Comparison of ENCODE assay signal across 22 cellular contexts in the genomic region with DNA sequence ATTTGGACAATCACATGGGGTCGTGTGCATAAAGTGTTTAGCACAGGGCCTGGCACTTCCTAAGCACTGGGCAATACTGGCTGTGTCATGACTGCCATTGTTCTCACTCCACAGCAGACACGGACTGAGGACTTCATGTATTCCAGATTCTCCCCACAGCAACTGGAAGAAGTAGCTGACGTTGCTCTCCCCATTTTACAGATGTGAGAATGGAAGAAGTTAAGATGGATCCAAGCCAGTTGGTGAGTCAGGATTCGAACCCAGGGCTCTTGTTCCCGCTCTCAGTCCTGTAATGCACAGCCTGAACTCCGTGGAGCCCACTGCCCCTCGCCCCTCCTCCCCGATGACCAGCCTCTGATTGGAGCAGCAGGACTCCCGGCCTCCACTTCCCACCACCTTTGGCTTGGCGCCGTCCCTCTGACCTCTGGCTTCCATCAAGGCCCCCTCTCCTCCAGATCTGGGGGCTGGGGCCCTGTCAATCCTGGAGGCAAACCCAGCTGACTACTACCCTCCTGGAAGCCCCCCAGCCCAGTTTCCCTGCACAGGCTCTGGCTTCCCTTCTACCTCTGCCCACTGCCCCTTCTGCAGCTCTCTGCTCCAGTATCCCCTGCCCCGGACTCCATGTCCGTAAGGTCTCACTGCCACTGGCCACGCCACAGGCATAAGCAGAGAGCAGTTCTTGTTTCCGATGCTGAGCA. TPM values are rescaled to one million over a fixed set of nuclear protein-coding genes. Genes with fewer than 3 reads are reported as not detected.
DNase-seq lines count a peak whose midpoint lies in the region; ATAC-seq and TF ChIP-seq lines count a peak whose summit lies in the region.
"Had no signal": no experiment of that assay in that cellular context is flagged by ENCODE, and none has a peak within 500 bp of the region (broad histone marks: within the 10 kb centered on the region; RNA-seq: fewer than 3 reads in every experiment).

No MANE protein-coding gene starts in this region.

- TF ChIP-seq CTCF in CD8-positive, alpha-beta T cell (IDR thresholded peaks at IDR 0.05) = no peak
- no peak for TF ChIP-seq CTCF in nephron progenitor cell (IDR thresholded peaks at IDR 0.05)
- no peak for TF ChIP-seq CTCF in PC-3 (conservative IDR thresholded peaks at IDR 0.05; ENCODE audit: low read depth, low read length)
- TF ChIP-seq CTCF in Calu3 (IDR thresholded peaks at IDR 0.05; ENCODE audit: unreplicated experiment) = no peak

- H3K4me3 Mint-ChIP-seq in activated T-cell treated with anti-CD3 and anti-CD28 coated beads, Interleukin-2, amount 50 U/mL, for 24 hours = no peak overlapping the region
- no peak overlapping the region for H3K4me3 Mint-ChIP-seq in activated T-cell treated with anti-CD3 and anti-CD28 coated beads, Interleukin-2, amount 50 U/mL, for 72 hours
- no peak overlapping the region for H3K4me3 Mint-ChIP-seq in CD8-positive, alpha-beta T cell
- no peak overlapping the region for H3K4me3 Mint-ChIP-seq in central memory CD8-positive, alpha-beta T cell
- no peak overlapping the region for H3K4me3 Mint-ChIP-seq in nephron progenitor cell
- H3K4me3 Mint-ChIP-seq in Calu3 (ENCODE audit: low read depth, unreplicated experiment) = no peak overlapping the region
- H3K4me3 Mint-ChIP-seq: B cell had no signal

- no peaks in the 10 kb centered on the region for H3K27me3 Mint-ChIP-seq in activated T-cell treated with anti-CD3 and anti-CD28 coated beads, Interleukin-2, amount 50 U/mL, for 24 hours
- H3K27me3 Mint-ChIP-seq in activated T-cell treated with anti-CD3 and anti-CD28 coated beads, Interleukin-2, amount 50 U/mL, for 72 hours (ENCODE audit: low read depth) = no peaks in the 10 kb centered on the region
- no peaks in the 10 kb centered on the region for H3K27me3 Mint-ChIP-seq in CD8-positive, alpha-beta T cell (ENCODE audit: low read depth)
- H3K27me3 Mint-ChIP-seq in central memory CD8-positive, alpha-beta T cell = no peaks in the 10 kb centered on the region
- H3K27me3 Mint-ChIP-seq in nephron progenitor cell (ENCODE audit: low read depth, poor library complexity) = peaks cover 3% of the 10 kb centered on the region
- H3K27me3 Mint-ChIP-seq in Calu3 (ENCODE audit: unreplicated experiment) = peaks cover 3% of the 10 kb centered on the region
- H3K27me3 Mint-ChIP-seq: B cell had no signal

- BruUV-seq in PC-3 (replicated peaks; lab: Mats Ljungman, UMichigan) (no TSS peak), Calu3 (replicated peaks; lab: Mats Ljungman, UMichigan) (no TSS peak)

- H3K4me2 ChIP-seq in PC-3 (ENCODE audit: low read length) = no peak overlapping the region

- H3K4me3 ChIP-seq in CD8-positive, alpha-beta T cell (ENCODE audit: low read depth, low read length) = no peak overlapping the region
- no peak overlapping the region for H3K4me3 ChIP-seq in PC-3 (ENCODE audit: low read length)
- H3K4me3 ChIP-seq: GM23248 had no signal

- H3F3A ChIP-seq in PC-3 (ENCODE audit: low read length, unreplicated experiment) = no peaks in the 10 kb centered on the region

- H3K9me3 ChIP-seq in CD8-positive, alpha-beta T cell (ENCODE audit: low read length) = no peaks in the 10 kb centered on the region
- no peaks in the 10 kb centered on the region for H3K9me3 ChIP-seq in PC-3 (ENCODE audit: low read length)

- no peak for ATAC-seq in activated T-cell treated with anti-CD3 and anti-CD28 coated beads, Interleukin-2, amount 50 U/mL, for 72 hours (replicated peaks in 1 of 2)
- ATAC-seq in CD8-positive, alpha-beta T cell = no peak
- no peak for ATAC-seq in central memory CD8-positive, alpha-beta T cell (replicated peaks; ENCODE audit: extremely low read depth, poor library complexity, severe bottlenecking)
- no peak for ATAC-seq in PC-3
- ATAC-seq: HCT116 had no signal

- no peak overlapping the region for H3K9ac ChIP-seq in PC-3 (ENCODE audit: low read length)
- H3K9ac ChIP-seq: GM23248 had no signal

- no peaks in the 10 kb centered on the region for H4K20me1 ChIP-seq in PC-3 (ENCODE audit: low read length)

- CTCF ChIA-PET in CD8-positive, alpha-beta T cell (lab: Charles Lee) = interaction anchor here (1.0 to 2.5 kb wide), 3 partner anchors 51 to 80 kb away, joined by 3 to 11 read pairs (median 4); no protein-coding TSS in a partner anchor
- CTCF ChIA-PET in PC-3 (lab: Charles Lee) (no interaction called here), Calu3 (lab: Charles Lee) (interaction anchor here (0.5 to 0.9 kb wide), 3 partner anchors 14 to 88 kb away, joined by 3 to 4 read pairs (median 3); no protein-coding TSS in a partner anchor)

- H3K4me1 Mint-ChIP-seq in activated T-cell treated with anti-CD3 and anti-CD28 coated beads, Interleukin-2, amount 50 U/mL, for 24 hours (ENCODE audit: low read depth) = peaks cover 42% of the 10 kb centered on the region
- H3K4me1 Mint-ChIP-seq in activated T-cell treated with anti-CD3 and anti-CD28 coated beads, Interleukin-2, amount 50 U/mL, for 72 hours (ENCODE audit: low read depth) = peaks cover 31% of the 10 kb centered on the region
- peaks cover 37% of the 10 kb centered on the region for H3K4me1 Mint-ChIP-seq in CD8-positive, alpha-beta T cell (ENCODE audit: low read depth)
- peaks cover 41% of the 10 kb centered on the region for H3K4me1 Mint-ChIP-seq in central memory CD8-positive, alpha-beta T cell
- peaks cover 46% of the 10 kb centered on the region for H3K4me1 Mint-ChIP-seq in nephron progenitor cell
- H3K4me1 Mint-ChIP-seq in Calu3 (ENCODE audit: low read depth, unreplicated experiment) = no peaks in the 10 kb centered on the region
- H3K4me1 Mint-ChIP-seq: B cell had no signal

- H3K9me3 Mint-ChIP-seq in activated T-cell treated with anti-CD3 and anti-CD28 coated beads, Interleukin-2, amount 50 U/mL, for 24 hours = no peaks in the 10 kb centered on the region
- no peaks in the 10 kb centered on the region for H3K9me3 Mint-ChIP-seq in activated T-cell treated with anti-CD3 and anti-CD28 coated beads, Interleukin-2, amount 50 U/mL, for 72 hours
- no peaks in the 10 kb centered on the region for H3K9me3 Mint-ChIP-seq in CD8-positive, alpha-beta T cell
- H3K9me3 Mint-ChIP-seq in central memory CD8-positive, alpha-beta T cell = no peaks in the 10 kb centered on the region
- H3K9me3 Mint-ChIP-seq in nephron progenitor cell (no peaks in the 10 kb centered on the region), Calu3 (ENCODE audit: low read depth, unreplicated experiment) (no peaks in the 10 kb centered on the region)

- H3K27ac Mint-ChIP-seq in activated T-cell treated with anti-CD3 and anti-CD28 coated beads, Interleukin-2, amount 50 U/mL, for 24 hours = peak overlapping the region; percentile 76
- no peak overlapping the region for H3K27ac Mint-ChIP-seq in activated T-cell treated with anti-CD3 and anti-CD28 coated beads, Interleukin-2, amount 50 U/mL, for 72 hours
- peak overlapping the region; percentile 73 for H3K27ac Mint-ChIP-seq in CD8-positive, alpha-beta T cell
- H3K27ac Mint-ChIP-seq in central memory CD8-positive, alpha-beta T cell (ENCODE audit: low read depth) = peak overlapping the region; percentile 60
- H3K27ac Mint-ChIP-seq in nephron progenitor cell = peak overlapping the region; percentile 83
- no peak overlapping the region for H3K27ac Mint-ChIP-seq in Calu3 (ENCODE audit: unreplicated experiment)
- H3K27ac Mint-ChIP-seq: B cell had no signal

- H3K27me3 ChIP-seq in CD8-positive, alpha-beta T cell (ENCODE audit: insufficient read depth, low read length) = no peaks in the 10 kb centered on the region
- no peaks in the 10 kb centered on the region for H3K27me3 ChIP-seq in PC-3 (ENCODE audit: low read length)

- intact Hi-C loops in CD8-positive, alpha-beta T cell (cut with DNase I, micrococcal nuclease) = no loop called here
- intact Hi-C loops in PC-3 (cut with micrococcal nuclease) = no loop called here
- intact Hi-C loops in Calu3 (cut with micrococcal nuclease; ENCODE audit: unreplicated experiment) = no loop called here

- H3K36me3 Mint-ChIP-seq in activated T-cell treated with anti-CD3 and anti-CD28 coated beads, Interleukin-2, amount 50 U/mL, for 24 hours (ENCODE audit: low read depth) = no peaks in the 10 kb centered on the region
- H3K36me3 Mint-ChIP-seq in activated T-cell treated with anti-CD3 and anti-CD28 coated beads, Interleukin-2, amount 50 U/mL, for 72 hours (ENCODE audit: insufficient read depth in 2 of 2) = no peaks in the 10 kb centered on the region
- peaks cover 8% of the 10 kb centered on the region for H3K36me3 Mint-ChIP-seq in CD8-positive, alpha-beta T cell
- H3K36me3 Mint-ChIP-seq in central memory CD8-positive, alpha-beta T cell (ENCODE audit: insufficient read depth) = peaks cover 2% of the 10 kb centered on the region
- H3K36me3 Mint-ChIP-seq in nephron progenitor cell (ENCODE audit: low read depth) (no peaks in the 10 kb centered on the region), Calu3 (ENCODE audit: insufficient read depth, unreplicated experiment) (no peaks in the 10 kb centered on the region)

- POLR2A ChIA-PET in CD8-positive, alpha-beta T cell (lab: Charles Lee) = interaction anchor here (0.7 to 1.6 kb wide), 5 partner anchors 8 to 38 kb away, joined by 3 to 6 read pairs (median 4); no protein-coding TSS in a partner anchor
- POLR2A ChIA-PET in PC-3 (lab: Charles Lee; ENCODE audit: unreplicated experiment) = no interaction called here

- H3K4me1 ChIP-seq in CD8-positive, alpha-beta T cell (ENCODE audit: insufficient read depth, low read length) = peaks cover 89% of the 10 kb centered on the region
- no peaks in the 10 kb centered on the region for H3K4me1 ChIP-seq in PC-3 (ENCODE audit: insufficient read depth, low read length)

- H2AFZ ChIP-seq in PC-3 (ENCODE audit: low read length) = no peak overlapping the region
- H2AFZ ChIP-seq: GM23248 had no signal

- no peaks in the 10 kb centered on the region for H3K36me3 ChIP-seq in CD8-positive, alpha-beta T cell (ENCODE audit: insufficient read depth, low read length)
- no peaks in the 10 kb centered on the region for H3K36me3 ChIP-seq in PC-3 (ENCODE audit: low read depth, low read length)

- H3K9me2 ChIP-seq in PC-3 (replicated peaks; ENCODE audit: low read length) = no peaks in the 10 kb centered on the region

- H3K79me2 ChIP-seq in PC-3 (ENCODE audit: low read length) = no peaks in the 10 kb centered on the region

- DNase-seq in activated T-cell treated with anti-CD3 and anti-CD28 coated beads, Interleukin-2, amount 50 U/mL, for 24 hours = no peak
- DNase-seq in activated T-cell treated with anti-CD3 and anti-CD28 coated beads, Interleukin-2, amount 50 U/mL, for 72 hours = no peak
- DNase-seq in CD8-positive, alpha-beta T cell = no peak
- no peak for DNase-seq in central memory CD8-positive, alpha-beta T cell (ENCODE audit: low spot score in 2 of 2)
- DNase-seq in nephron progenitor cell (no peak), PC-3 (no peak), Calu3 (no peak)
- no peak for DNase-seq in activated CD4-positive, alpha-beta T cell treated with anti-CD3 and anti-CD28 coated beads for 1 hour
- DNase-seq: DMS 273 treated with DMSO at 0.1 percent for 48 hours, GDM1, GM23248, KBM-7, MV-4-11, NCI-H1417, NCI-H1930, NCI-H2171 treated with DMSO at 0.1 percent for 48 hours, NCI-H748 treated with DMSO at 0.1 percent for 48 hours, OCI-M1 had no signal

- H3K27ac ChIP-seq in CD8-positive, alpha-beta T cell (ENCODE audit: low read depth, low read length) = no peak overlapping the region
- no peak overlapping the region for H3K27ac ChIP-seq in PC-3 (ENCODE audit: low read length)
- H3K27ac ChIP-seq: 22Rv1, GM23248, RWPE1 had no signal

RNA-seq across cellular contexts. Expression of a gene that starts 12.7 kb away (rescaled TPM):
- 10 to 100 TPM; 28.2 to 30.0 TPM for total RNA-seq in activated T-cell treated with anti-CD3 and anti-CD28 coated beads, Interleukin-2, amount 50 U/mL, for 72 hours
- 10 to 100 TPM; 39.1 to 39.7 TPM for total RNA-seq in CD8-positive, alpha-beta T cell
- total RNA-seq in PC-3 (2014; rRNA removed) (5.4 and 7.3 TPM in 2 replicates), Calu3 (2022) (46.9 and 55.7 TPM in 2 replicates)

Comparison
In these comparisons a context has a peak if more than half of its experiments do, and no peak if none do; other contexts are left out.
1. H3K27ac Mint-ChIP-seq: peak in activated T-cell treated with anti-CD3 and anti-CD28 coated beads, Interleukin-2, amount 50 U/mL, for 24 hours (single experiment), CD8-positive, alpha-beta T cell (single experiment), central memory CD8-positive, alpha-beta T cell (single experiment) and nephron progenitor cell (single experiment); none in activated T-cell treated with anti-CD3 and anti-CD28 coated beads, Interleukin-2, amount 50 U/mL, for 72 hours (single experiment) and Calu3 (single experiment).